Comparison of ENCODE assay signal across 1 cellular context in the genomic region with DNA sequence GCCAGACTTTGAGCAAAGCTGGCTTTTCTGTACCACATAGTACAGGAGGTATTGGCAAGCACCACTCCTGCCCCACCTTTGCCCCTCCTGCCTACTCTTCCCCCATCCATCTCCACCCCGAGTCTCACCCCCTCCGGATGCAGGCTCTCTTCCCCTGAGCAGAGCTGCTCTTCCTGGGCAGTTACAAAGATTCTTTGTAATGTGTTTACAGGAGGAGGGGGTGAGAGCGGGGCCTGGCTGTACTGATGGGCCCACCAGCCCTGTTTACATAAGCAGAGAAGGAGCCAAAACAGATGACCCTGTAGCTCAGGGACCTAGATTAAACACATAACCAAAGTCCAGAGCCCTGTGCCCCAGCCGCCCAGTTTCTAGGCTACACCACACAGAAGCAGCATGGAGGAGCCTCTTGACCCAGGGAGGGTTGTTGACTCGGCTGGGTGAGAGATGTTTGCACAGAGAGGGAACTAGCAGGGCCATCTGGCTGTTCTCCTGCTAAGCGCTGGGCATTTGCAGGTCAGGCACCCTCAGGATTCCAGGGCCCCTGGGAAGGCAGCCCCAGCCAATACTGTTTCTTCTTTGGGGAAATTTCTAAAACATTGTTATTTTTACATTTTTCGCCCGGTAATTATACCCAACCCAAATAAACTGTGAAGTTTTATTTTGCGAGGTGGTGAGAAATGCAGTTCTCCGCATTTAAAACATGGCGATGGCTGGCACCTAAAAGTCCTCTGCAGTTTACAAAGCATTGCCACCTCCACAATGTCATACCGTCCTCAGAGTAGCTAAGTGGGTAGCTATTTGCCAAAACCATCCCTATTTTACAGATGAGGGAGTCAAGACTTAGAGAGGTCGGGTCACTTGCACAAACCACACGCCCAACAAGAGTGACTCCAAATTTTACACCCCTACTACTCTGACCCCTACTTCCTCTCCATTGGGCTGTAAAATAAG.
TF ChIP-seq lines count a peak whose summit lies in the region.

No MANE protein-coding gene starts in this region.

TF ChIP-seq in HepG2, 621 proteins besides CTCF, POLR2A, EP300 and RAD21 (continued from another document and continues in another):
- TF ChIP-seq, protein P1, sequence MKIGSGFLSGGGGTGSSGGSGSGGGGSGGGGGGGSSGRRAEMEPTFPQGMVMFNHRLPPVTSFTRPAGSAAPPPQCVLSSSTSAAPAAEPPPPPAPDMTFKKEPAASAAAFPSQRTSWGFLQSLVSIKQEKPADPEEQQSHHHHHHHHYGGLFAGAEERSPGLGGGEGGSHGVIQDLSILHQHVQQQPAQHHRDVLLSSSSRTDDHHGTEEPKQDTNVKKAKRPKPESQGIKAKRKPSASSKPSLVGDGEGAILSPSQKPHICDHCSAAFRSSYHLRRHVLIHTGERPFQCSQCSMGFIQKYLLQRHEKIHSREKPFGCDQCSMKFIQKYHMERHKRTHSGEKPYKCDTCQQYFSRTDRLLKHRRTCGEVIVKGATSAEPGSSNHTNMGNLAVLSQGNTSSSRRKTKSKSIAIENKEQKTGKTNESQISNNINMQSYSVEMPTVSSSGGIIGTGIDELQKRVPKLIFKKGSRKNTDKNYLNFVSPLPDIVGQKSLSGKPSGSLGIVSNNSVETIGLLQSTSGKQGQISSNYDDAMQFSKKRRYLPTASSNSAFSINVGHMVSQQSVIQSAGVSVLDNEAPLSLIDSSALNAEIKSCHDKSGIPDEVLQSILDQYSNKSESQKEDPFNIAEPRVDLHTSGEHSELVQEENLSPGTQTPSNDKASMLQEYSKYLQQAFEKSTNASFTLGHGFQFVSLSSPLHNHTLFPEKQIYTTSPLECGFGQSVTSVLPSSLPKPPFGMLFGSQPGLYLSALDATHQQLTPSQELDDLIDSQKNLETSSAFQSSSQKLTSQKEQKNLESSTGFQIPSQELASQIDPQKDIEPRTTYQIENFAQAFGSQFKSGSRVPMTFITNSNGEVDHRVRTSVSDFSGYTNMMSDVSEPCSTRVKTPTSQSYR (CRISPR knock-in tag; IDR thresholded peaks at IDR 0.05; ENCODE audit: borderline replicate concordance): peak; percentile 80; the same call in 1 of the 2 replicates
- TF ChIP-seq SETDB1 (CRISPR knock-in tag; IDR thresholded peaks at IDR 0.05; ENCODE audit: borderline replicate concordance): no peak
- peak; percentile 98 for TF ChIP-seq ETV5 (CRISPR knock-in tag; IDR thresholded peaks at IDR 0.05; ENCODE audit: borderline replicate concordance)
- TF ChIP-seq RORA (CRISPR knock-in tag; IDR thresholded peaks at IDR 0.05): 0 out of 2 replicates have a peak, but pooled peaks have one; percentile 34
- 0 out of 2 replicates have a peak, but pooled peaks have one; percentile 29 for TF ChIP-seq ZNF256 (CRISPR knock-in tag; conservative IDR thresholded peaks at IDR 0.05)
- peak; percentile 83 for TF ChIP-seq ZNF761 (CRISPR knock-in tag; conservative IDR thresholded peaks at IDR 0.05)
- TF ChIP-seq POGZ (CRISPR knock-in tag; IDR thresholded peaks at IDR 0.05): peak; percentile 87; the same call in 1 of the 2 replicates
- TF ChIP-seq ZNF451 (CRISPR knock-in tag; IDR thresholded peaks at IDR 0.05): peak; percentile 48; the same call in 1 of the 2 replicates
- TF ChIP-seq ELF4 (CRISPR knock-in tag; IDR thresholded peaks at IDR 0.05; ENCODE audit: borderline replicate concordance): peak; percentile 79; the same call in 1 of the 2 replicates
- TF ChIP-seq ZNF749 (CRISPR knock-in tag; IDR thresholded peaks at IDR 0.05; ENCODE audit: borderline replicate concordance): no peak
- TF ChIP-seq ZNF496 (CRISPR knock-in tag; IDR thresholded peaks at IDR 0.05; ENCODE audit: insufficient replicate concordance): no peak
- 0 out of 2 replicates have a peak, but pooled peaks have one; percentile 51 for TF ChIP-seq CC2D1A (CRISPR knock-in tag; IDR thresholded peaks at IDR 0.05)
- no peak for TF ChIP-seq MTA3 (CRISPR knock-in tag; IDR thresholded peaks at IDR 0.05)
- TF ChIP-seq, protein P2, sequence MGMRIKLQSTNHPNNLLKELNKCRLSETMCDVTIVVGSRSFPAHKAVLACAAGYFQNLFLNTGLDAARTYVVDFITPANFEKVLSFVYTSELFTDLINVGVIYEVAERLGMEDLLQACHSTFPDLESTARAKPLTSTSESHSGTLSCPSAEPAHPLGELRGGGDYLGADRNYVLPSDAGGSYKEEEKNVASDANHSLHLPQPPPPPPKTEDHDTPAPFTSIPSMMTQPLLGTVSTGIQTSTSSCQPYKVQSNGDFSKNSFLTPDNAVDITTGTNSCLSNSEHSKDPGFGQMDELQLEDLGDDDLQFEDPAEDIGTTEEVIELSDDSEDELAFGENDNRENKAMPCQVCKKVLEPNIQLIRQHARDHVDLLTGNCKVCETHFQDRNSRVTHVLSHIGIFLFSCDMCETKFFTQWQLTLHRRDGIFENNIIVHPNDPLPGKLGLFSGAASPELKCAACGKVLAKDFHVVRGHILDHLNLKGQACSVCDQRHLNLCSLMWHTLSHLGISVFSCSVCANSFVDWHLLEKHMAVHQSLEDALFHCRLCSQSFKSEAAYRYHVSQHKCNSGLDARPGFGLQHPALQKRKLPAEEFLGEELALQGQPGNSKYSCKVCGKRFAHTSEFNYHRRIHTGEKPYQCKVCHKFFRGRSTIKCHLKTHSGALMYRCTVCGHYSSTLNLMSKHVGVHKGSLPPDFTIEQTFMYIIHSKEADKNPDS (CRISPR knock-in tag; IDR thresholded peaks at IDR 0.05): no peak
- TF ChIP-seq PHF20 (CRISPR knock-in tag; IDR thresholded peaks at IDR 0.05): peak; percentile 50; the same call in 1 of the 2 replicates
- TF ChIP-seq, protein P3, sequence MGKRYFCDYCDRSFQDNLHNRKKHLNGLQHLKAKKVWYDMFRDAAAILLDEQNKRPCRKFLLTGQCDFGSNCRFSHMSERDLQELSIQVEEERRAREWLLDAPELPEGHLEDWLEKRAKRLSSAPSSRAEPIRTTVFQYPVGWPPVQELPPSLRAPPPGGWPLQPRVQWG (CRISPR knock-in tag; IDR thresholded peaks at IDR 0.05; ENCODE audit: borderline replicate concordance, low read depth): no peak
- TF ChIP-seq ZNF329 (CRISPR knock-in tag; IDR thresholded peaks at IDR 0.05; ENCODE audit: low read depth): peak; percentile 61; the same call in 1 of the 2 replicates
- TF ChIP-seq JDP2 (CRISPR knock-in tag; IDR thresholded peaks at IDR 0.05; ENCODE audit: borderline replicate concordance): no peak
- peak; percentile 98 for TF ChIP-seq XRCC5 (optimal IDR thresholded peaks at IDR 0.05; ENCODE audit: low read length)
- TF ChIP-seq, protein P4, sequence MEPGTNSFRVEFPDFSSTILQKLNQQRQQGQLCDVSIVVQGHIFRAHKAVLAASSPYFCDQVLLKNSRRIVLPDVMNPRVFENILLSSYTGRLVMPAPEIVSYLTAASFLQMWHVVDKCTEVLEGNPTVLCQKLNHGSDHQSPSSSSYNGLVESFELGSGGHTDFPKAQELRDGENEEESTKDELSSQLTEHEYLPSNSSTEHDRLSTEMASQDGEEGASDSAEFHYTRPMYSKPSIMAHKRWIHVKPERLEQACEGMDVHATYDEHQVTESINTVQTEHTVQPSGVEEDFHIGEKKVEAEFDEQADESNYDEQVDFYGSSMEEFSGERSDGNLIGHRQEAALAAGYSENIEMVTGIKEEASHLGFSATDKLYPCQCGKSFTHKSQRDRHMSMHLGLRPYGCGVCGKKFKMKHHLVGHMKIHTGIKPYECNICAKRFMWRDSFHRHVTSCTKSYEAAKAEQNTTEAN (CRISPR knock-in tag; conservative IDR thresholded peaks at IDR 0.05): peak; percentile 50
- TF ChIP-seq ZNF263 (CRISPR knock-in tag; IDR thresholded peaks at IDR 0.05): peak; percentile 76
- peak; percentile 98 for TF ChIP-seq ZNF746 (CRISPR knock-in tag; IDR thresholded peaks at IDR 0.05)
- no peak for TF ChIP-seq ZNF678 (CRISPR knock-in tag; IDR thresholded peaks at IDR 0.05)
- TF ChIP-seq FOXA3 (CRISPR knock-in tag; IDR thresholded peaks at IDR 0.05): peak; percentile 99
- peak; percentile 79; the same call in 1 of the 3 replicates for TF ChIP-seq MXI1 (IDR thresholded peaks at IDR 0.05; ENCODE audit: borderline replicate concordance, low read depth, low read length)
- peak; percentile 83 for TF ChIP-seq HIVEP1 (CRISPR knock-in tag; IDR thresholded peaks at IDR 0.05)
- TF ChIP-seq SRSF9 (IDR thresholded peaks at IDR 0.05; ENCODE audit: borderline replicate concordance, insufficient read depth, low read depth, low read length, poor library complexity, severe bottlenecking): no peak
- no peak; the same call in 1 of the 2 replicates for TF ChIP-seq RELA (CRISPR knock-in tag; IDR thresholded peaks at IDR 0.05)
- no peak for TF ChIP-seq ZNF484 (CRISPR knock-in tag; IDR thresholded peaks at IDR 0.05; ENCODE audit: borderline replicate concordance, low read depth)
- TF ChIP-seq NFIB (CRISPR knock-in tag; IDR thresholded peaks at IDR 0.05; ENCODE audit: borderline replicate concordance): no peak
- no peak; the same call in 1 of the 2 replicates for TF ChIP-seq GATAD1 (CRISPR knock-in tag; IDR thresholded peaks at IDR 0.05)
- no peak; the same call in none of the 2 replicates for TF ChIP-seq ZNF747 (CRISPR knock-in tag; IDR thresholded peaks at IDR 0.05; ENCODE audit: borderline replicate concordance)
- no peak for TF ChIP-seq MTF2 (CRISPR knock-in tag; IDR thresholded peaks at IDR 0.05; ENCODE audit: borderline replicate concordance)
- peak; percentile 89 for TF ChIP-seq TBL1XR1 (IDR thresholded peaks at IDR 0.05; ENCODE audit: borderline replicate concordance, low read length, partially characterized antibody)
- TF ChIP-seq, protein P5, sequence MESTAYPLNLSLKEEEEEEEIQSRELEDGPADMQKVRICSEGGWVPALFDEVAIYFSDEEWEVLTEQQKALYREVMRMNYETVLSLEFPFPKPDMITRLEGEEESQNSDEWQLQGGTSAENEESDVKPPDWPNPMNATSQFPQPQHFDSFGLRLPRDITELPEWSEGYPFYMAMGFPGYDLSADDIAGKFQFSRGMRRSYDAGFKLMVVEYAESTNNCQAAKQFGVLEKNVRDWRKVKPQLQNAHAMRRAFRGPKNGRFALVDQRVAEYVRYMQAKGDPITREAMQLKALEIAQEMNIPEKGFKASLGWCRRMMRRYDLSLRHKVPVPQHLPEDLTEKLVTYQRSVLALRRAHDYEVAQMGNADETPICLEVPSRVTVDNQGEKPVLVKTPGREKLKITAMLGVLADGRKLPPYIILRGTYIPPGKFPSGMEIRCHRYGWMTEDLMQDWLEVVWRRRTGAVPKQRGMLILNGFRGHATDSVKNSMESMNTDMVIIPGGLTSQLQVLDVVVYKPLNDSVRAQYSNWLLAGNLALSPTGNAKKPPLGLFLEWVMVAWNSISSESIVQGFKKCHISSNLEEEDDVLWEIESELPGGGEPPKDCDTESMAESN (CRISPR knock-in tag; conservative IDR thresholded peaks at IDR 0.05): peak; percentile 93
- no peak for TF ChIP-seq TCF7L2 (IDR thresholded peaks at IDR 0.05; ENCODE audit: low read depth, low read length)
- TF ChIP-seq, protein P6, sequence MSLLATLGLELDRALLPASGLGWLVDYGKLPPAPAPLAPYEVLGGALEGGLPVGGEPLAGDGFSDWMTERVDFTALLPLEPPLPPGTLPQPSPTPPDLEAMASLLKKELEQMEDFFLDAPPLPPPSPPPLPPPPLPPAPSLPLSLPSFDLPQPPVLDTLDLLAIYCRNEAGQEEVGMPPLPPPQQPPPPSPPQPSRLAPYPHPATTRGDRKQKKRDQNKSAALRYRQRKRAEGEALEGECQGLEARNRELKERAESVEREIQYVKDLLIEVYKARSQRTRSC (CRISPR knock-in tag; IDR thresholded peaks at IDR 0.05; ENCODE audit: low read depth): no peak
- TF ChIP-seq PLRG1 (conservative IDR thresholded peaks at IDR 0.05): no peak
- no peak for TF ChIP-seq ZNF773 (CRISPR knock-in tag; IDR thresholded peaks at IDR 0.05; ENCODE audit: borderline replicate concordance)
- TF ChIP-seq ZNF253 (CRISPR knock-in tag; IDR thresholded peaks at IDR 0.05; ENCODE audit: borderline replicate concordance): no peak
- peak; percentile 50; the same call in 1 of the 2 replicates for TF ChIP-seq MIER2 (CRISPR knock-in tag; IDR thresholded peaks at IDR 0.05)
- TF ChIP-seq, protein P7, sequence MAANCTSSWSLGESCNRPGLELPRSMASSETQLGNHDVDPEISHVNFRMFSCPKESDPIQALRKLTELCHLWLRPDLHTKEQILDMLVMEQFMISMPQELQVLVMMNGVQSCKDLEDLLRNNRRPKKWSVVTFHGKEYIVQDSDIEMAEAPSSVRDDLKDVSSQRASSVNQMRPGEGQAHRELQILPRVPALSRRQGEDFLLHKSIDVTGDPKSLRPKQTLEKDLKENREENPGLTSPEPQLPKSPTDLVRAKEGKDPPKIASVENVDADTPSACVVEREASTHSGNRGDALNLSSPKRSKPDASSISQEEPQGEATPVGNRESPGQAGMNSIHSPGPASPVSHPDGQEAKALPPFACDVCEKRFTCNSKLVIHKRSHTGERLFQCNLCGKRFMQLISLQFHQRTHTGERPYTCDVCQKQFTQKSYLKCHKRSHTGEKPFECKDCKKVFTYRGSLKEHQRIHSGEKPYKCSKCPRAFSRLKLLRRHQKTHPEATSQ (CRISPR knock-in tag; IDR thresholded peaks at IDR 0.05; ENCODE audit: borderline replicate concordance): no peak; the same call in 1 of the 2 replicates
- TF ChIP-seq ZNF180 (CRISPR knock-in tag; IDR thresholded peaks at IDR 0.05; ENCODE audit: borderline replicate concordance, low read depth): no peak
- TF ChIP-seq, protein P8, sequence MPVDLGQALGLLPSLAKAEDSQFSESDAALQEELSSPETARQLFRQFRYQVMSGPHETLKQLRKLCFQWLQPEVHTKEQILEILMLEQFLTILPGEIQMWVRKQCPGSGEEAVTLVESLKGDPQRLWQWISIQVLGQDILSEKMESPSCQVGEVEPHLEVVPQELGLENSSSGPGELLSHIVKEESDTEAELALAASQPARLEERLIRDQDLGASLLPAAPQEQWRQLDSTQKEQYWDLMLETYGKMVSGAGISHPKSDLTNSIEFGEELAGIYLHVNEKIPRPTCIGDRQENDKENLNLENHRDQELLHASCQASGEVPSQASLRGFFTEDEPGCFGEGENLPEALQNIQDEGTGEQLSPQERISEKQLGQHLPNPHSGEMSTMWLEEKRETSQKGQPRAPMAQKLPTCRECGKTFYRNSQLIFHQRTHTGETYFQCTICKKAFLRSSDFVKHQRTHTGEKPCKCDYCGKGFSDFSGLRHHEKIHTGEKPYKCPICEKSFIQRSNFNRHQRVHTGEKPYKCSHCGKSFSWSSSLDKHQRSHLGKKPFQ (CRISPR knock-in tag; IDR thresholded peaks at IDR 0.05; ENCODE audit: insufficient replicate concordance): peak; percentile 82
- no peak for TF ChIP-seq AHR (CRISPR knock-in tag; IDR thresholded peaks at IDR 0.05)
- peak; percentile 89 for TF ChIP-seq ISL2 (CRISPR knock-in tag; IDR thresholded peaks at IDR 0.05)
